ENCODE assay signal across 8 cellular contexts in genomic region chr1:161225178-161225533, GRCh38. TPM values are rescaled to one million over a fixed set of nuclear protein-coding genes. Genes with fewer than 3 reads are reported as not detected.
DNase-seq lines count a peak whose midpoint lies in the region; ATAC-seq, FAIRE-seq and TF ChIP-seq lines count a peak whose summit lies in the region.

No MANE protein-coding gene starts in this region.

- no peak for DNase-seq in T-helper 1 cell
- no peak for DNase-seq in activated CD4-positive, alpha-beta memory T cell treated with anti-CD3 and anti-CD28 coated beads for 36 hours
- peak; percentile 55 for DNase-seq in HepG2 (ENCODE audit: low spot score)
- no peak for DNase-seq in superior temporal gyrus (ENCODE audit: extremely low spot score)
- no peak for DNase-seq in GM03348 (ENCODE audit: low spot score)
- no peak for DNase-seq in stimulated activated CD4-positive, alpha-beta T cell treated with anti-CD3 and anti-CD28 coated beads, Interleukin-2, amount 100 ng/mL, for 48 hours

- peaks cover 62% of the 10 kb centered on the region for H3K4me1 ChIP-seq in HepG2 (ENCODE audit: insufficient read depth, low read length)
- H3K4me1 ChIP-seq in stomach smooth muscle (ENCODE audit: control insufficient read depth, insufficient read depth, low read length): peaks cover 24% of the 10 kb centered on the region

- 3% methylated on average over 7 of the region's 7 CpGs for WGBS in HepG2 (ENCODE audit: low lambda C conversion rate)

- no peaks in the 10 kb centered on the region for H3K27me3 Mint-ChIP-seq in T-helper 1 cell treated with Interleukin-12 subunit alpha and Interleukin-12 subunit beta and Interleukin-4 antibody, amounts not matched to agents 30 μg/mL and 1 μg/mL, for 36 hours (ENCODE audit: low read depth)
- H3K27me3 Mint-ChIP-seq in activated CD4-positive, alpha-beta memory T cell treated with anti-CD3 and anti-CD28 coated beads for 36 hours: no peaks in the 10 kb centered on the region

- peak overlapping the region; percentile 80 for H3K4me2 ChIP-seq in HepG2 (ENCODE audit: low read depth, low read length)

- peaks cover 29% of the 10 kb centered on the region for H3K4me1 Mint-ChIP-seq in T-helper 1 cell treated with Interleukin-12 subunit alpha and Interleukin-12 subunit beta and Interleukin-4 antibody, amounts not matched to agents 30 μg/mL and 1 μg/mL, for 36 hours (ENCODE audit: low read depth)
- H3K4me1 Mint-ChIP-seq in activated CD4-positive, alpha-beta memory T cell treated with anti-CD3 and anti-CD28 coated beads for 36 hours (ENCODE audit: low read depth): peaks cover 23% of the 10 kb centered on the region

- H3K27me3 ChIP-seq in HepG2 (ENCODE audit: control insufficient read depth in 1 of 2, insufficient read depth in 2 of 2, low read length in 2 of 2): no peaks in the 10 kb centered on the region; a peak in 1 of 5 replicates
- no peaks in the 10 kb centered on the region for H3K27me3 ChIP-seq in stomach smooth muscle (ENCODE audit: control insufficient read depth in 1 of 2, insufficient read depth in 2 of 2, low read length in 2 of 2)

- TF ChIP-seq EP300 in HepG2 (IDR thresholded peaks at IDR 0.05; ENCODE audit: low read depth in 2 of 2, low read length in 2 of 2): no peak
- TF ChIP-seq EP300 in HepG2 (CRISPR knock-in tag; IDR thresholded peaks at IDR 0.05; ENCODE audit: borderline replicate concordance): no peak

- CTCF ChIA-PET in activated CD4-positive, alpha-beta memory T cell treated with anti-CD3 and anti-CD28 coated beads for 36 hours (lab: Charles Lee): interaction anchor here (0.5 to 11.6 kb wide), 29 partner anchors 8 to 215 kb away, joined by 3 to 213 read pairs (median 14); partner anchors contain the start of genes ADAMTS4, B4GALT3, CFAP126 and DEDD
- CTCF ChIA-PET in HepG2 (lab: Yijun Ruan, JAX; ENCODE audit: low intra/inter-chr PET ratio, low total read pairs): interaction anchor here (2.0 to 3.7 kb wide), 2 partner anchors 16 to 66 kb away, joined by 22 to 36 read pairs; no protein-coding TSS in a partner anchor

- intact Hi-C loops in activated CD4-positive, alpha-beta memory T cell treated with anti-CD3 and anti-CD28 coated beads for 36 hours (cut with micrococcal nuclease): loop anchor here (1.0 kb wide), 7 partner anchors 15 to 89 kb away; partner anchors contain the start of genes NDUFS2, PPOX and SDHC
- intact Hi-C loops in HepG2 (cut with micrococcal nuclease; ENCODE audit: unreplicated experiment): loop anchor here (1.0 to 5.0 kb wide), 3 partner anchors 22 to 87 kb away; partner anchors contain the start of genes NDUFS2 and SDHC

- ATAC-seq in HepG2: peak; percentile 3

- H3K9ac ChIP-seq in HepG2 (ENCODE audit: insufficient read depth, low read depth, low read length) (peak overlapping the region; percentile 96), stomach smooth muscle (ENCODE audit: low read length in 2 of 2) (no peak overlapping the region)

- TF ChIP-seq POLR2A in HepG2 (IDR thresholded peaks at IDR 0.05; ENCODE audit: insufficient read depth in 1 of 2, low read depth in 2 of 2, low read length in 2 of 2): no peak

- H3K36me3 ChIP-seq in HepG2 (replicated peaks in 1 of 2; ENCODE audit: control insufficient read depth in 1 of 2, insufficient read depth in 2 of 2, low read length in 2 of 2) (peaks cover 13 to 39% of the 10 kb centered on the region in 2 experiments), stomach smooth muscle (ENCODE audit: control insufficient read depth in 2 of 2, insufficient read depth in 2 of 2, low read length in 2 of 2) (peaks cover 16 to 18% of the 10 kb centered on the region in 2 donors)

- peaks cover 32% of the 10 kb centered on the region for H3K79me2 ChIP-seq in HepG2 (ENCODE audit: insufficient read depth, low read length)

- no peak for TF ChIP-seq RAD21 in HepG2 (CRISPR knock-in tag; IDR thresholded peaks at IDR 0.05)

- peak overlapping the region; percentile 99 for H3K27ac ChIP-seq in HepG2 (ENCODE audit: extremely low read length, insufficient read depth, low read length)
- peak overlapping the region; percentile 53 for H3K27ac ChIP-seq in stomach smooth muscle (ENCODE audit: low read length)

- POLR2A ChIA-PET in activated CD4-positive, alpha-beta memory T cell treated with anti-CD3 and anti-CD28 coated beads for 36 hours (lab: Charles Lee): interaction anchor here (0.5 to 2.3 kb wide), 17 partner anchors 11 to 175 kb away, joined by 3 to 20 read pairs (median 4); partner anchors contain the start of genes NDUFS2, NIT1, PFDN2 and PPOX
- POLR2A ChIA-PET in HepG2 (lab: Yijun Ruan, JAX): interaction anchor here (0.7 to 12.5 kb wide), 23 partner anchors 9 to 204 kb away, joined by 3 to 357 read pairs (median 6); partner anchors contain the start of genes ADAMTS4, CFAP126, DEDD and F11R

- peak overlapping the region; percentile 3 for H3K4me3 Mint-ChIP-seq in T-helper 1 cell treated with Interleukin-12 subunit alpha and Interleukin-12 subunit beta and Interleukin-4 antibody, amounts not matched to agents 30 μg/mL and 1 μg/mL, for 36 hours
- H3K4me3 Mint-ChIP-seq in activated CD4-positive, alpha-beta memory T cell treated with anti-CD3 and anti-CD28 coated beads for 36 hours: no peak overlapping the region

- FAIRE-seq in HepG2 (lab: Jason Lieb, UNC): no peak

- peak overlapping the region; percentile 99 for H3K27ac Mint-ChIP-seq in T-helper 1 cell treated with Interleukin-12 subunit alpha and Interleukin-12 subunit beta and Interleukin-4 antibody, amounts not matched to agents 30 μg/mL and 1 μg/mL, for 36 hours
- H3K27ac Mint-ChIP-seq in activated CD4-positive, alpha-beta memory T cell treated with anti-CD3 and anti-CD28 coated beads for 36 hours: peak overlapping the region; percentile 86

- H2AFZ ChIP-seq in HepG2 (ENCODE audit: low read length): no peak overlapping the region

- H3K9me3 Mint-ChIP-seq in T-helper 1 cell treated with Interleukin-12 subunit alpha and Interleukin-12 subunit beta and Interleukin-4 antibody, amounts not matched to agents 30 μg/mL and 1 μg/mL, for 36 hours: no peaks in the 10 kb centered on the region
- H3K9me3 Mint-ChIP-seq in activated CD4-positive, alpha-beta memory T cell treated with anti-CD3 and anti-CD28 coated beads for 36 hours: no peaks in the 10 kb centered on the region

- H3K36me3 Mint-ChIP-seq in T-helper 1 cell treated with Interleukin-12 subunit alpha and Interleukin-12 subunit beta and Interleukin-4 antibody, amounts not matched to agents 30 μg/mL and 1 μg/mL, for 36 hours (ENCODE audit: low read depth): peaks cover 18% of the 10 kb centered on the region
- peaks cover 14% of the 10 kb centered on the region for H3K36me3 Mint-ChIP-seq in activated CD4-positive, alpha-beta memory T cell treated with anti-CD3 and anti-CD28 coated beads for 36 hours

- H3K4me3 ChIP-seq in HepG2 (replicated peaks in 1 of 3; ENCODE audit: insufficient read depth in 1 of 3, low read depth in 2 of 3, low read length in 3 of 3): peak overlapping the region; percentile 38 to 81 (median 54)
- H3K4me3 ChIP-seq in stomach smooth muscle (ENCODE audit: low read length in 2 of 2): peak overlapping the region in 1 of 2 donors; percentile 15

- TF ChIP-seq CTCF in HepG2 (CRISPR knock-in tag; IDR thresholded peaks at IDR 0.05): no peak

- in situ Hi-C loops in HepG2 (cut with HindIII; ENCODE audit: extremely low pct_ligation_motif_present, low pct_unique_long_range_greater_than_20kb): loop anchor here (5.0 to 10.0 kb wide), 2 partner anchors 67 to 160 kb away; no protein-coding TSS in a partner anchor

- H4K20me1 ChIP-seq in HepG2 (ENCODE audit: insufficient read depth, low read length): peaks cover 11% of the 10 kb centered on the region

- H3K9me3 ChIP-seq in HepG2 (ENCODE audit: low read length) (no peaks in the 10 kb centered on the region), stomach smooth muscle (ENCODE audit: control insufficient read depth in 2 of 2, low read length in 2 of 2) (no peaks in the 10 kb centered on the region)

- no TSS peak for BruUV-seq in HepG2 (replicated peaks; lab: Mats Ljungman, UMichigan)

RNA-seq across cellular contexts. Expression of gene TOMM40L, which starts 0.7 kb away (rescaled TPM):
- 10 to 100 TPM; 14.8 to 15.4 TPM for total RNA-seq in activated CD4-positive, alpha-beta memory T cell treated with anti-CD3 and anti-CD28 coated beads for 36 hours
- 26.2 and 29.1 TPM in 2 replicates for total RNA-seq in HepG2 (2016; rRNA removed; fragmentation: Illumina TruSeq; extraction: Trizol)
- total RNA-seq in HepG2 (2016; cell fraction: cytosol; rRNA removed; fragmentation: Illumina TruSeq; extraction: Trizol; ENCODE audit: low read depth): 8.5 and 8.6 TPM in 2 replicates
- total RNA-seq in HepG2 (2016; cell fraction: insoluble cytoplasmic fraction; rRNA removed; fragmentation: Illumina TruSeq; extraction: Trizol): 26.8 and 29.0 TPM in 2 replicates
- total RNA-seq in HepG2 (2016; cell fraction: membrane; rRNA removed; fragmentation: Illumina TruSeq; extraction: Trizol): 28.7 and 28.9 TPM in 2 replicates
- 18.4 and 20.4 TPM in 2 replicates for total RNA-seq in HepG2 (2016; cell fraction: nucleus; rRNA removed; fragmentation: Illumina TruSeq; extraction: Trizol)
- 14.1 and 16.9 TPM in 2 replicates for polyA plus RNA-seq in HepG2 (2011; rRNA removed)
- polyA plus RNA-seq in HepG2 (2011; cell fraction: cytosol; rRNA removed): 15.2 and 16.3 TPM in 2 replicates
- 29.3 and 32.6 TPM in 2 replicates for polyA plus RNA-seq in HepG2 (2011; cell fraction: nucleus; rRNA removed)
- polyA plus RNA-seq in HepG2 (2012): 8.7 and 12.4 TPM in 2 replicates
- polyA plus RNA-seq in HepG2 (2016; cell fraction: cytosol; fragmentation: Illumina TruSeq; extraction: Trizol; ENCODE audit: low read depth): 8.3 and 8.8 TPM in 2 replicates
- polyA plus RNA-seq in HepG2 (2016; cell fraction: insoluble cytoplasmic fraction; fragmentation: Illumina TruSeq; extraction: Trizol; ENCODE audit: low read depth): 26.8 and 28.0 TPM in 2 replicates
- polyA plus RNA-seq in HepG2 (2016; cell fraction: membrane; fragmentation: Illumina TruSeq; extraction: Trizol; ENCODE audit: low read depth): 20.9 and 21.0 TPM in 2 replicates
- 34.0 and 43.4 TPM in 2 replicates for polyA plus RNA-seq in HepG2 (2016; cell fraction: nucleus; fragmentation: Illumina TruSeq; extraction: Trizol; ENCODE audit: insufficient read depth, low read depth)
- polyA minus RNA-seq in HepG2 (2011; rRNA and poly(A)+ RNA removed; ENCODE audit: low replicate concordance): 52.6 and 61.0 TPM in 2 replicates
- 9.3 and 13.5 TPM in 2 replicates for polyA minus RNA-seq in HepG2 (2011; cell fraction: cytosol; rRNA and poly(A)+ RNA removed)
- polyA minus RNA-seq in HepG2 (2011; cell fraction: nucleus; rRNA and poly(A)+ RNA removed): 20.0 and 25.9 TPM in 2 replicates

RNA-seq across cellular contexts. Expression of gene APOA2, which starts 1.7 kb away (rescaled TPM):
- total RNA-seq in activated CD4-positive, alpha-beta memory T cell treated with anti-CD3 and anti-CD28 coated beads for 36 hours: not detected
- total RNA-seq in HepG2 (2016; rRNA removed; fragmentation: Illumina TruSeq; extraction: Trizol): 4,370 and 6,293 TPM in 2 replicates
- 3,975 and 6,491 TPM in 2 replicates for total RNA-seq in HepG2 (2016; cell fraction: cytosol; rRNA removed; fragmentation: Illumina TruSeq; extraction: Trizol; ENCODE audit: low read depth)
- total RNA-seq in HepG2 (2016; cell fraction: insoluble cytoplasmic fraction; rRNA removed; fragmentation: Illumina TruSeq; extraction: Trizol): 4,472 and 6,358 TPM in 2 replicates
- total RNA-seq in HepG2 (2016; cell fraction: membrane; rRNA removed; fragmentation: Illumina TruSeq; extraction: Trizol): 3,955 and 6,101 TPM in 2 replicates
- total RNA-seq in HepG2 (2016; cell fraction: nucleus; rRNA removed; fragmentation: Illumina TruSeq; extraction: Trizol): 3,810 and 3,934 TPM in 2 replicates
- 18,293 and 18,774 TPM in 2 replicates for polyA plus RNA-seq in HepG2 (2011; rRNA removed)
- 17,633 and 21,546 TPM in 2 replicates for polyA plus RNA-seq in HepG2 (2011; cell fraction: cytosol; rRNA removed)
- polyA plus RNA-seq in HepG2 (2011; cell fraction: nucleus; rRNA removed): 4,893 and 6,777 TPM in 2 replicates
- 14,747 and 16,401 TPM in 2 replicates for polyA plus RNA-seq in HepG2 (2012)
- polyA plus RNA-seq in HepG2 (2016; cell fraction: cytosol; fragmentation: Illumina TruSeq; extraction: Trizol; ENCODE audit: low read depth): 6,184 and 9,695 TPM in 2 replicates
- polyA plus RNA-seq in HepG2 (2016; cell fraction: insoluble cytoplasmic fraction; fragmentation: Illumina TruSeq; extraction: Trizol; ENCODE audit: low read depth): 5,809 and 5,829 TPM in 2 replicates
- 5,233 and 7,551 TPM in 2 replicates for polyA plus RNA-seq in HepG2 (2016; cell fraction: membrane; fragmentation: Illumina TruSeq; extraction: Trizol; ENCODE audit: low read depth)
- polyA plus RNA-seq in HepG2 (2016; cell fraction: nucleus; fragmentation: Illumina TruSeq; extraction: Trizol; ENCODE audit: insufficient read depth, low read depth): 8,211 and 8,782 TPM in 2 replicates
- polyA minus RNA-seq in HepG2 (2011; rRNA and poly(A)+ RNA removed; ENCODE audit: low replicate concordance): 2.8 and 6,464 TPM in 2 replicates
- 2,868 and 2,995 TPM in 2 replicates for polyA minus RNA-seq in HepG2 (2011; cell fraction: cytosol; rRNA and poly(A)+ RNA removed)
- polyA minus RNA-seq in HepG2 (2011; cell fraction: nucleus; rRNA and poly(A)+ RNA removed): 1,031 and 1,480 TPM in 2 replicates

RNA-seq across cellular contexts. Expression of gene FCER1G, which starts 10.1 kb away (rescaled TPM):
- total RNA-seq in activated CD4-positive, alpha-beta memory T cell treated with anti-CD3 and anti-CD28 coated beads for 36 hours: 1 to 10 TPM in 1 of 2 experiments, under 1 TPM in 1; 0.99 to 2.0 TPM
- 1.3 and 1.5 TPM in 2 replicates for total RNA-seq in HepG2 (2016; rRNA removed; fragmentation: Illumina TruSeq; extraction: Trizol)
- 2.0 and 3.3 TPM in 2 replicates for total RNA-seq in HepG2 (2016; cell fraction: cytosol; rRNA removed; fragmentation: Illumina TruSeq; extraction: Trizol; ENCODE audit: low read depth)
- total RNA-seq in HepG2 (2016; cell fraction: insoluble cytoplasmic fraction; rRNA removed; fragmentation: Illumina TruSeq; extraction: Trizol): 0.74 and 1.1 TPM in 2 replicates
- 0.87 and 1.3 TPM in 2 replicates for total RNA-seq in HepG2 (2016; cell fraction: membrane; rRNA removed; fragmentation: Illumina TruSeq; extraction: Trizol)
- 1.1 TPM in 1 of 2 replicates, not detected in the other for total RNA-seq in HepG2 (2016; cell fraction: nucleus; rRNA removed; fragmentation: Illumina TruSeq; extraction: Trizol)
- 4.7 and 6.4 TPM in 2 replicates for polyA plus RNA-seq in HepG2 (2011; rRNA removed)
- polyA plus RNA-seq in HepG2 (2011; cell fraction: cytosol; rRNA removed): 3.0 and 4.5 TPM in 2 replicates
- polyA plus RNA-seq in HepG2 (2011; cell fraction: nucleus; rRNA removed): 2.7 and 3.0 TPM in 2 replicates
- 2.5 and 4.9 TPM in 2 replicates for polyA plus RNA-seq in HepG2 (2012)
- polyA plus RNA-seq in HepG2 (2016; cell fraction: cytosol; fragmentation: Illumina TruSeq; extraction: Trizol; ENCODE audit: low read depth): 1.8 and 2.9 TPM in 2 replicates
- polyA plus RNA-seq in HepG2 (2016; cell fraction: insoluble cytoplasmic fraction; fragmentation: Illumina TruSeq; extraction: Trizol; ENCODE audit: low read depth): 3.0 and 3.5 TPM in 2 replicates
- polyA plus RNA-seq in HepG2 (2016; cell fraction: membrane; fragmentation: Illumina TruSeq; extraction: Trizol; ENCODE audit: low read depth): 2.1 and 3.2 TPM in 2 replicates
- 3.8 and 3.9 TPM in 2 replicates for polyA plus RNA-seq in HepG2 (2016; cell fraction: nucleus; fragmentation: Illumina TruSeq; extraction: Trizol; ENCODE audit: insufficient read depth, low read depth)
- 3.2 TPM in 1 of 2 replicates, not detected in the other for polyA minus RNA-seq in HepG2 (2011; rRNA and poly(A)+ RNA removed; ENCODE audit: low replicate concordance)
- polyA minus RNA-seq in HepG2 (2011; cell fraction: cytosol; rRNA and poly(A)+ RNA removed): 1.2 TPM in 1 of 2 replicates, not detected in the other
- 2.4 and 2.5 TPM in 2 replicates for polyA minus RNA-seq in HepG2 (2011; cell fraction: nucleus; rRNA and poly(A)+ RNA removed)

RNA-seq across cellular contexts. Expression of gene NR1I3, which starts 12.8 kb away (rescaled TPM):
- total RNA-seq in activated CD4-positive, alpha-beta memory T cell treated with anti-CD3 and anti-CD28 coated beads for 36 hours: not detected
- total RNA-seq in HepG2 (2016; rRNA removed; fragmentation: Illumina TruSeq; extraction: Trizol): 0.60 and 0.95 TPM in 2 replicates
- total RNA-seq in HepG2 (2016; cell fraction: cytosol; rRNA removed; fragmentation: Illumina TruSeq; extraction: Trizol; ENCODE audit: low read depth): 0.44 and 0.61 TPM in 2 replicates
- 0.62 and 1.3 TPM in 2 replicates for total RNA-seq in HepG2 (2016; cell fraction: insoluble cytoplasmic fraction; rRNA removed; fragmentation: Illumina TruSeq; extraction: Trizol)
- total RNA-seq in HepG2 (2016; cell fraction: membrane; rRNA removed; fragmentation: Illumina TruSeq; extraction: Trizol): 0.28 and 1.5 TPM in 2 replicates
- total RNA-seq in HepG2 (2016; cell fraction: nucleus; rRNA removed; fragmentation: Illumina TruSeq; extraction: Trizol): 1.3 and 1.6 TPM in 2 replicates
- 0.56 and 0.62 TPM in 2 replicates for polyA plus RNA-seq in HepG2 (2011; rRNA removed)
- 0.25 and 0.55 TPM in 2 replicates for polyA plus RNA-seq in HepG2 (2011; cell fraction: cytosol; rRNA removed)
- polyA plus RNA-seq in HepG2 (2011; cell fraction: nucleus; rRNA removed): 2.3 and 3.0 TPM in 2 replicates
- 1.4 and 5.3 TPM in 2 replicates for polyA plus RNA-seq in HepG2 (2012)
- 0.33 and 0.49 TPM in 2 replicates for polyA plus RNA-seq in HepG2 (2016; cell fraction: cytosol; fragmentation: Illumina TruSeq; extraction: Trizol; ENCODE audit: low read depth)
- 0.58 and 0.98 TPM in 2 replicates for polyA plus RNA-seq in HepG2 (2016; cell fraction: insoluble cytoplasmic fraction; fragmentation: Illumina TruSeq; extraction: Trizol; ENCODE audit: low read depth)
- 0.23 and 0.64 TPM in 2 replicates for polyA plus RNA-seq in HepG2 (2016; cell fraction: membrane; fragmentation: Illumina TruSeq; extraction: Trizol; ENCODE audit: low read depth)
- 1.1 and 2.0 TPM in 2 replicates for polyA plus RNA-seq in HepG2 (2016; cell fraction: nucleus; fragmentation: Illumina TruSeq; extraction: Trizol; ENCODE audit: insufficient read depth, low read depth)
- polyA minus RNA-seq in HepG2 (2011; rRNA and poly(A)+ RNA removed; ENCODE audit: low replicate concordance): 0.32 TPM in 1 of 2 replicates, not detected in the other
- not detected in 2 replicates for polyA minus RNA-seq in HepG2 (2011; cell fraction: cytosol; rRNA and poly(A)+ RNA removed)
- 0.62 and 1.7 TPM in 2 replicates for polyA minus RNA-seq in HepG2 (2011; cell fraction: nucleus; rRNA and poly(A)+ RNA removed)

RNA-seq across cellular contexts. Expression of gene NDUFS2, which starts 23.0 kb away (rescaled TPM):
- 100 to 1,000 TPM in 1 of 2 experiments, 10 to 100 TPM in 1; 98.3 to 103 TPM for total RNA-seq in activated CD4-positive, alpha-beta memory T cell treated with anti-CD3 and anti-CD28 coated beads for 36 hours
- 118 and 129 TPM in 2 replicates for total RNA-seq in HepG2 (2016; rRNA removed; fragmentation: Illumina TruSeq; extraction: Trizol)
- total RNA-seq in HepG2 (2016; cell fraction: cytosol; rRNA removed; fragmentation: Illumina TruSeq; extraction: Trizol; ENCODE audit: low read depth): 18.0 and 20.7 TPM in 2 replicates
- total RNA-seq in HepG2 (2016; cell fraction: insoluble cytoplasmic fraction; rRNA removed; fragmentation: Illumina TruSeq; extraction: Trizol): 121 and 133 TPM in 2 replicates
- total RNA-seq in HepG2 (2016; cell fraction: membrane; rRNA removed; fragmentation: Illumina TruSeq; extraction: Trizol): 28.4 and 30.2 TPM in 2 replicates
- total RNA-seq in HepG2 (2016; cell fraction: nucleus; rRNA removed; fragmentation: Illumina TruSeq; extraction: Trizol): 63.0 and 65.1 TPM in 2 replicates
- 70.1 and 89.9 TPM in 2 replicates for polyA plus RNA-seq in HepG2 (2011; rRNA removed)
- polyA plus RNA-seq in HepG2 (2011; cell fraction: cytosol; rRNA removed): 52.3 and 72.4 TPM in 2 replicates
- 87.4 and 104 TPM in 2 replicates for polyA plus RNA-seq in HepG2 (2011; cell fraction: nucleus; rRNA removed)
- polyA plus RNA-seq in HepG2 (2012): 117 and 118 TPM in 2 replicates
- polyA plus RNA-seq in HepG2 (2016; cell fraction: cytosol; fragmentation: Illumina TruSeq; extraction: Trizol; ENCODE audit: low read depth): 14.3 and 16.0 TPM in 2 replicates
- polyA plus RNA-seq in HepG2 (2016; cell fraction: insoluble cytoplasmic fraction; fragmentation: Illumina TruSeq; extraction: Trizol; ENCODE audit: low read depth): 134 and 145 TPM in 2 replicates
- polyA plus RNA-seq in HepG2 (2016; cell fraction: membrane; fragmentation: Illumina TruSeq; extraction: Trizol; ENCODE audit: low read depth): 18.1 and 20.3 TPM in 2 replicates
- polyA plus RNA-seq in HepG2 (2016; cell fraction: nucleus; fragmentation: Illumina TruSeq; extraction: Trizol; ENCODE audit: insufficient read depth, low read depth): 89.9 and 92.0 TPM in 2 replicates
- 158 and 259 TPM in 2 replicates for polyA minus RNA-seq in HepG2 (2011; rRNA and poly(A)+ RNA removed; ENCODE audit: low replicate concordance)
- 53.5 and 76.1 TPM in 2 replicates for polyA minus RNA-seq in HepG2 (2011; cell fraction: cytosol; rRNA and poly(A)+ RNA removed)
- polyA minus RNA-seq in HepG2 (2011; cell fraction: nucleus; rRNA and poly(A)+ RNA removed): 67.2 and 85.7 TPM in 2 replicates

Comparison
In these comparisons a context has a peak if more than half of its experiments do, and no peak if none do; other contexts are left out.
1. RNA of gene APOA2, which starts 1.7 kb away (total RNA-seq): 3,810 to 6,491 TPM in HepG2; not detected in activated CD4-positive, alpha-beta memory T cell treated with anti-CD3 and anti-CD28 coated beads for 36 hours; every median in the first group is over 1,000 times any median in the second.